19 cellular contexts compared by ENCODE assay signal in genomic region chrX:123219916-123220315, GRCh38. TPM values are rescaled to one million over a fixed set of nuclear protein-coding genes. Genes with fewer than 3 reads are reported as not detected.
DNase-seq lines count a peak whose midpoint lies in the region; ATAC-seq and TF ChIP-seq lines count a peak whose summit lies in the region.
"Had no signal": no experiment of that assay in that cellular context is flagged by ENCODE, and none has a peak within 500 bp of the region (broad histone marks: within the 10 kb centered on the region; RNA-seq: fewer than 3 reads in every experiment).

No MANE protein-coding gene starts in this region.

- DNase-seq in HAP-1 (ENCODE audit: low spot score in 2 of 2) (peak; percentile 61 to 79), WTC11 (ENCODE audit: low spot score) (no peak), left ventricle myocardium inferior (peak; percentile 29), renal cortical epithelial cell (ENCODE audit: low read depth) (peak; percentile 22), ecto neural progenitor cell (ENCODE audit: low spot score) (no peak), NCI-H2081 (lab: John Stamatoyannopoulos, UW) (no peak), AML-193 (lab: John Stamatoyannopoulos, UW) (no peak)
- DNase-seq: activated B cell treated with CpG ODN at 0.5 μM for 24 hours; activated CD8-positive, alpha-beta memory T cell treated with anti-CD3 and anti-CD28 coated beads, Interleukin-2, amount 10 ng/mL, durations not matched to agents 7 days and 5 days; activated effector memory CD4-positive, alpha-beta T cell treated with anti-CD3 and anti-CD28 coated beads, Interleukin-2, amount 50 U/mL, for 16 hours; DND-41; left lung; naive thymus-derived CD4-positive, alpha-beta T cell; NCI-H526; Peyer's patch had no signal

- H3K36me3 ChIP-seq in HAP-1 (replicated peaks) (no peaks in the 10 kb centered on the region), left ventricle myocardium inferior (no peaks in the 10 kb centered on the region)
- H3K36me3 ChIP-seq: ascending aorta, esophagus muscularis mucosa, left lung, Peyer's patch had no signal

- TF ChIP-seq CTCF in WTC11 (IDR thresholded peaks at IDR 0.05) (no peak), left ventricle myocardium inferior (IDR thresholded peaks at IDR 0.05; ENCODE audit: borderline replicate concordance) (no peak)

- H3K36me3 Mint-ChIP-seq in WTC11, result no peaks in the 10 kb centered on the region
- H3K36me3 Mint-ChIP-seq: activated CD8-positive, alpha-beta memory T cell treated with anti-CD3 and anti-CD28 coated beads, Interleukin-2, amount 10 ng/mL, durations not matched to agents 7 days and 5 days; naive thymus-derived CD4-positive, alpha-beta T cell had no signal

- H3K27ac Mint-ChIP-seq in WTC11, result no peak overlapping the region
- H3K27ac Mint-ChIP-seq: activated B cell treated with CpG ODN at 0.5 μM for 24 hours; activated CD8-positive, alpha-beta memory T cell treated with anti-CD3 and anti-CD28 coated beads, Interleukin-2, amount 10 ng/mL, durations not matched to agents 7 days and 5 days; naive thymus-derived CD4-positive, alpha-beta T cell had no signal

- intact Hi-C loops in left ventricle myocardium inferior (cut with micrococcal nuclease), result no loop called here

- H3K4me1 ChIP-seq in HAP-1 (peaks cover 13% of the 10 kb centered on the region), left ventricle myocardium inferior (peaks cover 20% of the 10 kb centered on the region)
- H3K4me1 ChIP-seq: left lung, Peyer's patch had no signal

- ATAC-seq in WTC11, result peak; percentile 79
- ATAC-seq: activated CD8-positive, alpha-beta memory T cell treated with anti-CD3 and anti-CD28 coated beads, Interleukin-2, amount 10 ng/mL, durations not matched to agents 7 days and 5 days; left lung; naive thymus-derived CD4-positive, alpha-beta T cell had no signal

- no peaks in the 10 kb centered on the region for H3K27me3 ChIP-seq in HAP-1 (ENCODE audit: low read depth)
- no peaks in the 10 kb centered on the region for H3K27me3 ChIP-seq in left ventricle myocardium inferior (ENCODE audit: low read depth)
- H3K27me3 ChIP-seq: ascending aorta, esophagus muscularis mucosa, left lung, Peyer's patch had no signal

- H3K4me1 Mint-ChIP-seq in WTC11, result peaks cover 12% of the 10 kb centered on the region
- H3K4me1 Mint-ChIP-seq: activated B cell treated with CpG ODN at 0.5 μM for 24 hours; activated CD8-positive, alpha-beta memory T cell treated with anti-CD3 and anti-CD28 coated beads, Interleukin-2, amount 10 ng/mL, durations not matched to agents 7 days and 5 days had no signal

- CTCF ChIA-PET in WTC11 (lab: Charles Lee), result no interaction called here

- in situ Hi-C loops in HAP-1 (cut with MboI; ENCODE audit: low sequenced_read_pairs), result no loop called here

- no peak overlapping the region for H3K4me3 ChIP-seq in HAP-1
- no peak overlapping the region for H3K4me3 ChIP-seq in left ventricle myocardium inferior
- H3K4me3 ChIP-seq: ascending aorta, esophagus muscularis mucosa, left lung, Peyer's patch had no signal

- H3K9me3 Mint-ChIP-seq in WTC11, result no peaks in the 10 kb centered on the region
- H3K9me3 Mint-ChIP-seq: activated B cell treated with CpG ODN at 0.5 μM for 24 hours had no signal

- H3K27me3 Mint-ChIP-seq in WTC11 (ENCODE audit: low read depth), result peaks cover 62% of the 10 kb centered on the region
- H3K27me3 Mint-ChIP-seq: activated B cell treated with CpG ODN at 0.5 μM for 24 hours; activated CD8-positive, alpha-beta memory T cell treated with anti-CD3 and anti-CD28 coated beads, Interleukin-2, amount 10 ng/mL, durations not matched to agents 7 days and 5 days; naive thymus-derived CD4-positive, alpha-beta T cell had no signal

- H3K4me3 Mint-ChIP-seq in WTC11, result no peak overlapping the region
- H3K4me3 Mint-ChIP-seq: activated B cell treated with CpG ODN at 0.5 μM for 24 hours; activated CD8-positive, alpha-beta memory T cell treated with anti-CD3 and anti-CD28 coated beads, Interleukin-2, amount 10 ng/mL, durations not matched to agents 7 days and 5 days; naive thymus-derived CD4-positive, alpha-beta T cell had no signal

- H3K27ac ChIP-seq in left ventricle myocardium inferior (replicated peaks), result peak overlapping the region; percentile 62
- H3K27ac ChIP-seq: ascending aorta, esophagus muscularis mucosa, left lung, Peyer's patch had no signal

- H3K9me3 ChIP-seq in HAP-1, result no peaks in the 10 kb centered on the region
- no peaks in the 10 kb centered on the region for H3K9me3 ChIP-seq in left ventricle myocardium inferior (replicated peaks)
- H3K9me3 ChIP-seq: ascending aorta, esophagus muscularis mucosa, left lung, Peyer's patch had no signal

- POLR2A ChIA-PET in WTC11 (lab: Charles Lee), result no interaction called here

TF ChIP-seq in WTC11, 78 proteins besides CTCF, POLR2A, EP300 and RAD21:
- TF ChIP-seq JUN (CRISPR knock-in tag; IDR thresholded peaks at IDR 0.05) (no peak), ZNF138 (CRISPR knock-in tag; conservative IDR thresholded peaks at IDR 0.05) (no peak), FOXP4 (CRISPR knock-in tag; IDR thresholded peaks at IDR 0.05) (no peak), IRF2 (CRISPR knock-in tag; IDR thresholded peaks at IDR 0.05; ENCODE audit: borderline replicate concordance, low read depth) (no peak)

RNA-seq across cellular contexts. Expression of gene GRIA3, which starts 35.8 kb away (rescaled TPM):
- total RNA-seq in WTC11 (2021) (3.8 to 5.3 TPM (median 4.2 TPM) in 3 replicates), left ventricle myocardium inferior (3.7 TPM), renal cortical epithelial cell (under 0.01 and 3.5 TPM in 2 replicates)
- total RNA-seq: activated B cell treated with CpG ODN at 0.5 μM for 24 hours; activated CD8-positive, alpha-beta memory T cell treated with anti-CD3 and anti-CD28 coated beads, Interleukin-2, amount 10 ng/mL, durations not matched to agents 7 days and 5 days; dermis microvascular lymphatic vessel endothelial cell; HT-29; naive thymus-derived CD4-positive, alpha-beta T cell had no signal

Comparison
In these comparisons a context has a peak if more than half of its experiments do, and no peak if none do; other contexts are left out.
1. DNase-seq: peak in HAP-1 (2 of 2), left ventricle myocardium inferior (single experiment) and renal cortical epithelial cell (single experiment); none in WTC11 (single experiment), ecto neural progenitor cell (single experiment), NCI-H2081 (0 of 2) and AML-193 (0 of 2).